ENCODE assay signal across 8 cellular contexts in genomic region chr16:1781758-1782407, GRCh38. TPM values are rescaled to one million over a fixed set of nuclear protein-coding genes. Genes with fewer than 3 reads are reported as not detected.
DNase-seq lines count a peak whose midpoint lies in the region; ATAC-seq, FAIRE-seq and TF ChIP-seq lines count a peak whose summit lies in the region.

No MANE protein-coding gene starts in this region.

- H3K27ac Mint-ChIP-seq in stimulated activated memory B cell treated with anti-CD40 and anti-IgM and Interleukin-4, amounts not matched to agents 10 μg/mL and 1 μg/mL and 100 μg/mL, for 72 hours, result peak overlapping the region; percentile 81

- H2AFZ ChIP-seq in K562 (ENCODE audit: low read depth, low read length), result peak overlapping the region; percentile 55; the same call in 1 of the 2 replicates

- peak overlapping the region; percentile 77 to 96 for H3K9ac ChIP-seq in K562 (ENCODE audit: insufficient read depth in 1 of 2, low read depth in 2 of 2, low read length in 2 of 2)

- H3K36me3 ChIP-seq in K562 (ENCODE audit: control insufficient read depth, insufficient read depth, low read length), result peaks cover 51% of the 10 kb centered on the region; the same call in 1 of the 3 replicates

- peak overlapping the region; percentile 98 for H3K4me2 ChIP-seq in K562 (ENCODE audit: insufficient read depth, low read length)

- DNase-seq in Daoy (ENCODE audit: low read depth) (peak; percentile 27), NCI-H146 (lab: John Stamatoyannopoulos, UW) (peak; percentile 43), K562 (ENCODE audit: extremely low read depth in 1 of 4, low spot score in 3 of 4) (peak in 2 of 4 experiments; percentile 35 to 54), iris pigment epithelial cell (ENCODE audit: low read depth) (peak; percentile 48), NCI-H226 (no peak), COR-L47 (lab: John Stamatoyannopoulos, UW) (no peak)

- H3K27me3 Mint-ChIP-seq in stimulated activated memory B cell treated with anti-CD40 and anti-IgM and Interleukin-4, amounts not matched to agents 10 μg/mL and 1 μg/mL and 100 μg/mL, for 72 hours, result no peaks in the 10 kb centered on the region

- H3K4me3 Mint-ChIP-seq in stimulated activated memory B cell treated with anti-CD40 and anti-IgM and Interleukin-4, amounts not matched to agents 10 μg/mL and 1 μg/mL and 100 μg/mL, for 72 hours, result peak overlapping the region; percentile 90

- peaks cover 33% of the 10 kb centered on the region for H3K4me1 Mint-ChIP-seq in stimulated activated memory B cell treated with anti-CD40 and anti-IgM and Interleukin-4, amounts not matched to agents 10 μg/mL and 1 μg/mL and 100 μg/mL, for 72 hours

- WGBS in K562 (ENCODE audit: insufficient coverage, low coverage, missing lambda C conversion rate), result 3% methylated on average over 41 of the region's 70 CpGs

- H3K27me3 ChIP-seq in K562 (ENCODE audit: control insufficient read depth in 2 of 2, insufficient read depth in 2 of 2, low read length in 2 of 2), result no peaks in the 10 kb centered on the region

- no peaks in the 10 kb centered on the region for H3K9me3 Mint-ChIP-seq in stimulated activated memory B cell treated with anti-CD40 and anti-IgM and Interleukin-4, amounts not matched to agents 10 μg/mL and 1 μg/mL and 100 μg/mL, for 72 hours

- 0 out of 6 replicates have a peak, but pooled peaks of 1 of the 3 experiments have one; percentile 17 for TF ChIP-seq CTCF in K562 (IDR thresholded peaks at IDR 0.05 in 2 of 3, conservative IDR thresholded peaks at IDR 0.05 in 1 of 3; ENCODE audit: insufficient read depth in 2 of 3, low read depth in 1 of 3, low read length in 3 of 3)

- H4K20me1 ChIP-seq in K562 (replicated peaks; ENCODE audit: control insufficient read depth, insufficient read depth, low read length), result peaks cover 3% of the 10 kb centered on the region; the same call in 1 of the 2 replicates

- peak overlapping the region; percentile 99 for H3K4me3 ChIP-seq in K562

- H3K79me2 ChIP-seq in K562 (ENCODE audit: control insufficient read depth, insufficient read depth, low read length), result peaks cover 49% of the 10 kb centered on the region

- TF ChIP-seq POLR2A in K562 (conservative IDR thresholded peaks at IDR 0.05), result peak; percentile 59

- in situ Hi-C loops in K562 (cut with MboI), result loop anchor here (5.0 kb wide), 1 partner anchor 150 kb away; no protein-coding TSS in a partner anchor

- no TSS peak for BruUV-seq in K562 (replicated peaks; lab: Mats Ljungman, UMichigan)

- CTCF ChIA-PET in K562 (lab: Yijun Ruan, JAX; ENCODE audit: low intra/inter-chr PET ratio), result interaction anchor here (0.6 kb wide), 1 partner anchor 483 kb away, joined by 3 read pairs; no protein-coding TSS in a partner anchor

- H3K9me3 ChIP-seq in K562 (replicated peaks; ENCODE audit: control insufficient read depth, insufficient read depth, low read depth, low read length), result no peaks in the 10 kb centered on the region

- FAIRE-seq in K562 (lab: Jason Lieb, UNC), result no peak

- peaks cover 9% of the 10 kb centered on the region for H3K36me3 Mint-ChIP-seq in stimulated activated memory B cell treated with anti-CD40 and anti-IgM and Interleukin-4, amounts not matched to agents 10 μg/mL and 1 μg/mL and 100 μg/mL, for 72 hours

- intact Hi-C loops in K562 (cut with micrococcal nuclease), result loop anchor here (5.0 kb wide), 1 partner anchor 170 kb away; the partner anchor contains the start of genes CRAMP1 and IFT140

- POLR2A ChIA-PET in K562 (lab: Yijun Ruan, JAX), result interaction anchor here (0.7 to 2.3 kb wide), 8 partner anchors 10 to 1102 kb away, joined by 3 to 35 read pairs (median 6); partner anchors contain the start of genes EME2, MRPS34, NME3 and RPS2

- no peak for TF ChIP-seq EP300 in K562 (IDR thresholded peaks at IDR 0.05; ENCODE audit: low read length)

- TF ChIP-seq RAD21 in K562 (CRISPR knock-in tag; conservative IDR thresholded peaks at IDR 0.05 in 1 of 2, IDR thresholded peaks at IDR 0.05 in 1 of 2), result no peak

- ATAC-seq in GM21825 (IDR thresholded peaks at IDR 0.05; ENCODE audit: unreplicated experiment) (peak; percentile 2), K562 (peak; percentile 33)
- peak; percentile 11 for ATAC-seq in stimulated activated memory B cell treated with anti-CD40 and anti-IgM and Interleukin-4, amounts not matched to agents 10 μg/mL and 1 μg/mL and 100 μg/mL, for 72 hours

- no peaks in the 10 kb centered on the region for H3K9me1 ChIP-seq in K562 (ENCODE audit: control insufficient read depth, insufficient read depth, low read length)

- H3K4me1 ChIP-seq in K562 (replicated peaks in 1 of 2; ENCODE audit: control insufficient read depth in 2 of 2, insufficient read depth in 2 of 2, low read length in 2 of 2), result peaks cover 4 to 84% of the 10 kb centered on the region in 2 experiments; a peak in 3 of 5 replicates

- H3K27ac ChIP-seq in K562 (ENCODE audit: extremely low read depth, low read depth, low read length), result peak overlapping the region; percentile 69; the same call in 2 of the 3 replicates

RNA-seq across cellular contexts. Expression of gene SPSB3, which starts 0.5 kb away (rescaled TPM):
- 20.2 and 21.7 TPM in 2 replicates for total RNA-seq in Daoy (2014; rRNA removed; shearing (Covaris generic))
- 26.2 and 74.9 TPM in 2 replicates for total RNA-seq in K562 (2011; cell fraction: chromatin; rRNA removed; ENCODE audit: low replicate concordance)
- 64.9 and 70.4 TPM in 2 replicates for total RNA-seq in K562 (2011; cell fraction: nucleolus; rRNA removed)
- total RNA-seq in K562 (2011; cell fraction: nucleoplasm; rRNA removed), result 32.1 and 39.0 TPM in 2 replicates
- total RNA-seq in K562 (2014; rRNA removed), result 22.9 and 25.2 TPM in 2 replicates
- total RNA-seq in K562 (2014; rRNA removed; fragmentation: Illumina TruSeq; extraction: Trizol), result 2.1 and 2.2 TPM in 2 replicates
- total RNA-seq in K562 (2015; rRNA removed; fragmentation: Illumina TruSeq; extraction: Trizol), result 7.1 and 9.5 TPM in 2 replicates
- 20.9 and 22.1 TPM in 2 replicates for total RNA-seq in K562 (2021)
- 11.9 and 20.4 TPM in 2 replicates for polyA plus RNA-seq in K562 (2011; rRNA removed)
- 22.4 and 38.9 TPM in 2 replicates for polyA plus RNA-seq in K562 (2011; cell fraction: cytosol; rRNA removed)
- 113 and 172 TPM in 2 replicates for polyA plus RNA-seq in K562 (2011; cell fraction: nucleus; rRNA removed)
- 15.5 and 42.6 TPM in 2 replicates for polyA plus RNA-seq in K562 (2012)
- 3.9 and 10.0 TPM in 2 replicates for polyA plus RNA-seq in K562 (2014; fragmentation: Illumina TruSeq; extraction: Trizol)
- 1 to 10 TPM in 1 of 2 experiments, under 1 TPM in 1; 0.39 to 1.3 TPM for polyA plus RNA-seq in K562 (2014; fragmentation: Nextera tagmentation; extraction: Ambion mirVana)
- polyA plus RNA-seq in K562 (2014; rRNA removed), result 29.4 and 37.4 TPM in 2 replicates
- 3.1 and 4.7 TPM in 2 replicates for polyA minus RNA-seq in K562 (2011; rRNA and poly(A)+ RNA removed)
- polyA minus RNA-seq in K562 (2011; cell fraction: cytosol; rRNA and poly(A)+ RNA removed), result 5.5 and 9.3 TPM in 2 replicates
- 16.6 and 19.7 TPM in 2 replicates for polyA minus RNA-seq in K562 (2011; cell fraction: nucleus; rRNA and poly(A)+ RNA removed)

RNA-seq across cellular contexts. Expression of gene NUBP2, which starts 0.9 kb away (rescaled TPM):
- 75.7 and 97.2 TPM in 2 replicates for total RNA-seq in Daoy (2014; rRNA removed; shearing (Covaris generic))
- total RNA-seq in K562 (2011; cell fraction: chromatin; rRNA removed; ENCODE audit: low replicate concordance), result 40.1 and 114 TPM in 2 replicates
- 99.9 and 115 TPM in 2 replicates for total RNA-seq in K562 (2011; cell fraction: nucleolus; rRNA removed)
- 47.3 and 54.8 TPM in 2 replicates for total RNA-seq in K562 (2011; cell fraction: nucleoplasm; rRNA removed)
- total RNA-seq in K562 (2014; rRNA removed) (115 and 140 TPM in 2 replicates), K562 (2014; rRNA removed; fragmentation: Illumina TruSeq; extraction: Trizol) (3.3 and 4.4 TPM in 2 replicates), K562 (2015; rRNA removed; fragmentation: Illumina TruSeq; extraction: Trizol) (36.1 and 41.8 TPM in 2 replicates), K562 (2021) (84.8 and 95.8 TPM in 2 replicates)
- polyA plus RNA-seq in K562 (2011; rRNA removed) (24.0 and 30.8 TPM in 2 replicates), K562 (2014; fragmentation: Illumina TruSeq; extraction: Trizol) (11.4 and 42.6 TPM in 2 replicates), K562 (2014; fragmentation: Nextera tagmentation; extraction: Ambion mirVana) (1 to 10 TPM; 1.8 to 7.7 TPM), K562 (2014; rRNA removed) (97.1 and 104 TPM in 2 replicates)
- 57.0 and 157 TPM in 2 replicates for polyA plus RNA-seq in K562 (2011; cell fraction: cytosol; rRNA removed)
- 110 and 151 TPM in 2 replicates for polyA plus RNA-seq in K562 (2011; cell fraction: nucleus; rRNA removed)
- polyA plus RNA-seq in K562 (2012), result 64.4 and 77.9 TPM in 2 replicates
- polyA minus RNA-seq in K562 (2011; rRNA and poly(A)+ RNA removed), result 6.1 and 8.5 TPM in 2 replicates
- 31.0 and 38.0 TPM in 2 replicates for polyA minus RNA-seq in K562 (2011; cell fraction: cytosol; rRNA and poly(A)+ RNA removed)
- polyA minus RNA-seq in K562 (2011; cell fraction: nucleus; rRNA and poly(A)+ RNA removed), result 27.2 and 34.2 TPM in 2 replicates

RNA-seq across cellular contexts. Expression of gene MRPS34, which starts 8.9 kb away (rescaled TPM):
- total RNA-seq in Daoy (2014; rRNA removed; shearing (Covaris generic)), result 153 and 201 TPM in 2 replicates
- 21.2 and 69.4 TPM in 2 replicates for total RNA-seq in K562 (2011; cell fraction: chromatin; rRNA removed; ENCODE audit: low replicate concordance)
- 82.5 and 101 TPM in 2 replicates for total RNA-seq in K562 (2011; cell fraction: nucleolus; rRNA removed)
- total RNA-seq in K562 (2011; cell fraction: nucleoplasm; rRNA removed), result 42.6 and 57.2 TPM in 2 replicates
- total RNA-seq in K562 (2014; rRNA removed) (334 and 370 TPM in 2 replicates), K562 (2014; rRNA removed; fragmentation: Illumina TruSeq; extraction: Trizol) (70.9 and 92.7 TPM in 2 replicates), K562 (2015; rRNA removed; fragmentation: Illumina TruSeq; extraction: Trizol) (188 and 213 TPM in 2 replicates), K562 (2021) (230 and 244 TPM in 2 replicates)
- polyA plus RNA-seq in K562 (2011; rRNA removed) (92.8 and 97.8 TPM in 2 replicates), K562 (2014; fragmentation: Illumina TruSeq; extraction: Trizol) (70.4 and 139 TPM in 2 replicates), K562 (2014; fragmentation: Nextera tagmentation; extraction: Ambion mirVana) (10 to 100 TPM in 1 of 2 experiments, 1 to 10 TPM in 1; 5.2 to 10.9 TPM), K562 (2014; rRNA removed) (252 and 261 TPM in 2 replicates)
- polyA plus RNA-seq in K562 (2011; cell fraction: cytosol; rRNA removed), result 104 and 232 TPM in 2 replicates
- polyA plus RNA-seq in K562 (2011; cell fraction: nucleus; rRNA removed), result 111 and 142 TPM in 2 replicates
- 116 and 130 TPM in 2 replicates for polyA plus RNA-seq in K562 (2012)
- 34.1 and 34.5 TPM in 2 replicates for polyA minus RNA-seq in K562 (2011; rRNA and poly(A)+ RNA removed)
- 54.0 and 82.0 TPM in 2 replicates for polyA minus RNA-seq in K562 (2011; cell fraction: cytosol; rRNA and poly(A)+ RNA removed)
- 29.9 and 37.0 TPM in 2 replicates for polyA minus RNA-seq in K562 (2011; cell fraction: nucleus; rRNA and poly(A)+ RNA removed)

RNA-seq across cellular contexts. Expression of gene EME2, which starts 9.3 kb away (rescaled TPM):
- 8.6 and 10.1 TPM in 2 replicates for total RNA-seq in Daoy (2014; rRNA removed; shearing (Covaris generic))
- total RNA-seq in K562 (2011; cell fraction: chromatin; rRNA removed; ENCODE audit: low replicate concordance), result 24.0 and 77.3 TPM in 2 replicates
- 56.5 and 58.8 TPM in 2 replicates for total RNA-seq in K562 (2011; cell fraction: nucleolus; rRNA removed)
- total RNA-seq in K562 (2011; cell fraction: nucleoplasm; rRNA removed), result 26.8 and 26.9 TPM in 2 replicates
- total RNA-seq in K562 (2014; rRNA removed) (10.6 and 14.7 TPM in 2 replicates), K562 (2014; rRNA removed; fragmentation: Illumina TruSeq; extraction: Trizol) (1.1 and 1.6 TPM in 2 replicates), K562 (2015; rRNA removed; fragmentation: Illumina TruSeq; extraction: Trizol) (5.4 and 6.9 TPM in 2 replicates), K562 (2021) (19.9 and 20.5 TPM in 2 replicates)
- polyA plus RNA-seq in K562 (2011; rRNA removed) (3.3 and 6.2 TPM in 2 replicates), K562 (2014; fragmentation: Illumina TruSeq; extraction: Trizol) (3.5 and 5.3 TPM in 2 replicates), K562 (2014; fragmentation: Nextera tagmentation; extraction: Ambion mirVana) (under 1 TPM; 0.35 to 0.42 TPM), K562 (2014; rRNA removed) (17.3 and 19.8 TPM in 2 replicates)
- 3.2 and 8.1 TPM in 2 replicates for polyA plus RNA-seq in K562 (2011; cell fraction: cytosol; rRNA removed)
- 46.3 and 81.6 TPM in 2 replicates for polyA plus RNA-seq in K562 (2011; cell fraction: nucleus; rRNA removed)
- polyA plus RNA-seq in K562 (2012), result 7.6 and 8.4 TPM in 2 replicates
- polyA minus RNA-seq in K562 (2011; rRNA and poly(A)+ RNA removed), result 1.7 and 2.1 TPM in 2 replicates
- 4.7 and 5.0 TPM in 2 replicates for polyA minus RNA-seq in K562 (2011; cell fraction: cytosol; rRNA and poly(A)+ RNA removed)
- 20.8 and 22.9 TPM in 2 replicates for polyA minus RNA-seq in K562 (2011; cell fraction: nucleus; rRNA and poly(A)+ RNA removed)

RNA-seq across cellular contexts. Expression of gene NME3, which starts 10.5 kb away (rescaled TPM):
- total RNA-seq in Daoy (2014; rRNA removed; shearing (Covaris generic)), result 16.5 and 28.0 TPM in 2 replicates
- 4.5 and 43.9 TPM in 2 replicates for total RNA-seq in K562 (2011; cell fraction: chromatin; rRNA removed; ENCODE audit: low replicate concordance)
- 90.4 and 94.7 TPM in 2 replicates for total RNA-seq in K562 (2011; cell fraction: nucleolus; rRNA removed)
- 25.3 and 29.3 TPM in 2 replicates for total RNA-seq in K562 (2011; cell fraction: nucleoplasm; rRNA removed)
- total RNA-seq in K562 (2014; rRNA removed) (65.5 and 75.6 TPM in 2 replicates), K562 (2014; rRNA removed; fragmentation: Illumina TruSeq; extraction: Trizol) (0.32 and 1.1 TPM in 2 replicates), K562 (2015; rRNA removed; fragmentation: Illumina TruSeq; extraction: Trizol) (11.5 and 15.2 TPM in 2 replicates), K562 (2021) (57.9 and 66.6 TPM in 2 replicates)
- polyA plus RNA-seq in K562 (2011; rRNA removed) (13.9 and 20.3 TPM in 2 replicates), K562 (2014; fragmentation: Illumina TruSeq; extraction: Trizol) (1.1 and 11.5 TPM in 2 replicates), K562 (2014; fragmentation: Nextera tagmentation; extraction: Ambion mirVana) (1 to 10 TPM in 1 of 2 experiments, under 1 TPM in 1; 0.68 to 4.2 TPM), K562 (2014; rRNA removed) (70.3 and 76.3 TPM in 2 replicates)
- 30.9 and 115 TPM in 2 replicates for polyA plus RNA-seq in K562 (2011; cell fraction: cytosol; rRNA removed)
- polyA plus RNA-seq in K562 (2011; cell fraction: nucleus; rRNA removed), result 128 and 208 TPM in 2 replicates
- polyA plus RNA-seq in K562 (2012), result 44.6 and 58.7 TPM in 2 replicates
- polyA minus RNA-seq in K562 (2011; rRNA and poly(A)+ RNA removed), result 0.96 and 1.3 TPM in 2 replicates
- polyA minus RNA-seq in K562 (2011; cell fraction: cytosol; rRNA and poly(A)+ RNA removed), result 9.6 and 11.4 TPM in 2 replicates
- 26.0 and 31.0 TPM in 2 replicates for polyA minus RNA-seq in K562 (2011; cell fraction: nucleus; rRNA and poly(A)+ RNA removed)

Comparison
In these comparisons a context has a peak if more than half of its experiments do, and no peak if none do; other contexts are left out.
1. DNase-seq: peak in Daoy (single experiment), NCI-H146 (single experiment) and iris pigment epithelial cell (single experiment); none in NCI-H226 (single experiment) and COR-L47 (single experiment).
2. Peak in every context shown above with its lines, with median percentiles within 50 percentile points of each other: ATAC-seq.